In the genomic region with DNA sequence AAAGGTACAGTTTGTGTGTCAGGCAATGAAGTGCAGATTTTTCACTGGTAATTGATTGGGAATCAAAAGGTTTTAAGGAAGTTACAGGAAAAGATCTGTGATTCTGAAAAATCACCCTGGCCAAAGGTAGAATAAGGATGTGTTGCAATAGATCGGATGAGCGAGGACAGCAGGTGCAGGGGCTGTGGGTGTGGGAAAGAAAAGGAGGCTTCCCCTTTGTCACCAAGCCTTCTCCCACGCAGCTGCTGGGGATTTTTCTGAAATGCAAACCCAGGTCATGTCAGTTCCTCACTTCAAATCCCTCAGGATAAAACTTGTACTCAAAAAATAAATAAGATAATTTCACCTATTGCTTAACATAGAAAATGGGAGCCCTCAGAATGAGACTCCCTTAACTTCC, we compare ENCODE assay signal across 1 cellular context.
TF ChIP-seq lines count a peak whose summit lies in the region.

No MANE protein-coding gene starts in this region.

TF ChIP-seq in GM12878, 131 proteins besides CTCF, POLR2A, EP300 and RAD21 (continued from another document and continues in another):
- TF ChIP-seq, protein P1, sequence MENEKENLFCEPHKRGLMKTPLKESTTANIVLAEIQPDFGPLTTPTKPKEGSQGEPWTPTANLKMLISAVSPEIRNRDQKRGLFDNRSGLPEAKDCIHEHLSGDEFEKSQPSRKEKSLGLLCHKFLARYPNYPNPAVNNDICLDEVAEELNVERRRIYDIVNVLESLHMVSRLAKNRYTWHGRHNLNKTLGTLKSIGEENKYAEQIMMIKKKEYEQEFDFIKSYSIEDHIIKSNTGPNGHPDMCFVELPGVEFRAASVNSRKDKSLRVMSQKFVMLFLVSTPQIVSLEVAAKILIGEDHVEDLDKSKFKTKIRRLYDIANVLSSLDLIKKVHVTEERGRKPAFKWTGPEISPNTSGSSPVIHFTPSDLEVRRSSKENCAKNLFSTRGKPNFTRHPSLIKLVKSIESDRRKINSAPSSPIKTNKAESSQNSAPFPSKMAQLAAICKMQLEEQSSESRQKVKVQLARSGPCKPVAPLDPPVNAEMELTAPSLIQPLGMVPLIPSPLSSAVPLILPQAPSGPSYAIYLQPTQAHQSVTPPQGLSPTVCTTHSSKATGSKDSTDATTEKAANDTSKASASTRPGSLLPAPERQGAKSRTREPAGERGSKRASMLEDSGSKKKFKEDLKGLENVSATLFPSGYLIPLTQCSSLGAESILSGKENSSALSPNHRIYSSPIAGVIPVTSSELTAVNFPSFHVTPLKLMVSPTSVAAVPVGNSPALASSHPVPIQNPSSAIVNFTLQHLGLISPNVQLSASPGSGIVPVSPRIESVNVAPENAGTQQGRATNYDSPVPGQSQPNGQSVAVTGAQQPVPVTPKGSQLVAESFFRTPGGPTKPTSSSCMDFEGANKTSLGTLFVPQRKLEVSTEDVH (IDR thresholded peaks at IDR 0.05; ENCODE audit: low read depth, partially characterized antibody) = no peak
- TF ChIP-seq STAT1 (conservative IDR thresholded peaks at IDR 0.05) (no peak), HCFC1 (IDR thresholded peaks at IDR 0.05; ENCODE audit: low read length) (no peak), ETV6 (conservative IDR thresholded peaks at IDR 0.05 in 1 of 2, IDR thresholded peaks at IDR 0.05 in 1 of 2; ENCODE audit: borderline replicate concordance in 1 of 2, low read depth in 1 of 2) (no peak), MEF2B (IDR thresholded peaks at IDR 0.05; ENCODE audit: partially characterized antibody, poor library complexity, severe bottlenecking) (peak; percentile 63), RFX5 (IDR thresholded peaks at IDR 0.05; ENCODE audit: low read depth, low read length) (no peak), RAD51 (IDR thresholded peaks at IDR 0.05) (no peak), ZNF274 (IDR thresholded peaks at IDR 0.05; ENCODE audit: insufficient read depth, insufficient read length) (no peak), SPI1 (IDR thresholded peaks at IDR 0.05; ENCODE audit: borderline replicate concordance, insufficient read depth, low read depth, low read length) (peak; percentile 75), RB1 (IDR thresholded peaks at IDR 0.05; ENCODE audit: borderline replicate concordance) (no peak), ZBED1 (IDR thresholded peaks at IDR 0.05; ENCODE audit: borderline replicate concordance) (no peak), RUNX3 (IDR thresholded peaks at IDR 0.05; ENCODE audit: low read length) (peak; percentile 51), TAF1 (IDR thresholded peaks at IDR 0.05; ENCODE audit: borderline replicate concordance, low read depth, low read length) (no peak), TCF12 (IDR thresholded peaks at IDR 0.05; ENCODE audit: low read depth, low read length) (peak; percentile 92), RBBP5 (conservative IDR thresholded peaks at IDR 0.05) (no peak), NR2F1 (conservative IDR thresholded peaks at IDR 0.05) (0 out of 2 replicates have a peak, but pooled peaks have one; percentile 14), ZNF217 (IDR thresholded peaks at IDR 0.05) (no peak), DPF2 (IDR thresholded peaks at IDR 0.05) (no peak), NFYA (IDR thresholded peaks at IDR 0.05; ENCODE audit: borderline replicate concordance, low read depth, low read length) (no peak), ZNF687 (IDR thresholded peaks at IDR 0.05) (no peak), ZNF207 (IDR thresholded peaks at IDR 0.05; ENCODE audit: borderline replicate concordance) (no peak), KAT2A (conservative IDR thresholded peaks at IDR 0.05; ENCODE audit: control insufficient read depth, low read depth, low read length) (no peak), PAX8 (IDR thresholded peaks at IDR 0.05) (no peak), FOXK2 (IDR thresholded peaks at IDR 0.05) (no peak), SUZ12 (IDR thresholded peaks at IDR 0.05; ENCODE audit: unreplicated experiment) (no peak), SP1 (IDR thresholded peaks at IDR 0.05; ENCODE audit: low read depth, low read length) (no peak), MTA3 (IDR thresholded peaks at IDR 0.05; ENCODE audit: borderline replicate concordance, low read length) (no peak), LARP7 (IDR thresholded peaks at IDR 0.05) (no peak), BCL3 (IDR thresholded peaks at IDR 0.05; ENCODE audit: borderline replicate concordance, insufficient read depth, low read depth, low read length, poor library complexity, severe bottlenecking) (no peak), POLR2AphosphoS5 (IDR thresholded peaks at IDR 0.05; ENCODE audit: low read length) (no peak), STAT3 (IDR thresholded peaks at IDR 0.05; ENCODE audit: low read depth, low read length) (no peak), EZH2 (IDR thresholded peaks at IDR 0.05; ENCODE audit: borderline replicate concordance, control insufficient read depth, low read depth, low read length) (no peak), PAX5 (IDR thresholded peaks at IDR 0.05; ENCODE audit: borderline replicate concordance, low read depth, low read length) (no peak), CBX3 (IDR thresholded peaks at IDR 0.05; ENCODE audit: borderline replicate concordance, low read depth) (no peak), POLR2AphosphoS2 (IDR thresholded peaks at IDR 0.05; ENCODE audit: low read depth, low read length) (no peak), KLF5 (IDR thresholded peaks at IDR 0.05; ENCODE audit: partially characterized antibody) (no peak), ATF2 (IDR thresholded peaks at IDR 0.05; ENCODE audit: low read length) (peak; percentile 31; the same call in 1 of the 2 replicates), IRF3 (IDR thresholded peaks at IDR 0.05) (no peak), WRNIP1 (IDR thresholded peaks at IDR 0.05; ENCODE audit: borderline replicate concordance, low read depth, low read length) (no peak), SREBF1 (IDR thresholded peaks at IDR 0.05; ENCODE audit: low read length) (no peak), SREBF2 (IDR thresholded peaks at IDR 0.05; ENCODE audit: low read length) (no peak), FOXM1 (IDR thresholded peaks at IDR 0.05; ENCODE audit: low read depth, low read length) (no peak), GABPA (IDR thresholded peaks at IDR 0.05; ENCODE audit: low read depth) (no peak), YBX1 (IDR thresholded peaks at IDR 0.05) (no peak), IRF4 (IDR thresholded peaks at IDR 0.05; ENCODE audit: low read depth, low read length) (no peak), RCOR1 (conservative IDR thresholded peaks at IDR 0.05; ENCODE audit: low read depth, low read length) (no peak), EGR1 (IDR thresholded peaks at IDR 0.05; ENCODE audit: borderline replicate concordance in 1 of 2, low read depth in 2 of 2, low read length in 2 of 2) (peak in 1 of 2 experiments; percentile 80; a peak in 2 of 3 replicates), NFIC (IDR thresholded peaks at IDR 0.05; ENCODE audit: low read depth, low read length) (peak; percentile 54; the same call in 1 of the 2 replicates), POU2F2 (IDR thresholded peaks at IDR 0.05; ENCODE audit: borderline replicate concordance, low read depth, low read length) (no peak), CHD4 (IDR thresholded peaks at IDR 0.05) (no peak), EED (IDR thresholded peaks at IDR 0.05; ENCODE audit: low read depth) (peak; percentile 42; the same call in 1 of the 2 replicates), BHLHE40 (IDR thresholded peaks at IDR 0.05; ENCODE audit: borderline replicate concordance in 1 of 2, low read depth in 2 of 2, low read length in 1 of 2) (peak in 1 of 2 experiments; percentile 44; a peak in 1 of 4 replicates)
- TF ChIP-seq, protein P2, sequence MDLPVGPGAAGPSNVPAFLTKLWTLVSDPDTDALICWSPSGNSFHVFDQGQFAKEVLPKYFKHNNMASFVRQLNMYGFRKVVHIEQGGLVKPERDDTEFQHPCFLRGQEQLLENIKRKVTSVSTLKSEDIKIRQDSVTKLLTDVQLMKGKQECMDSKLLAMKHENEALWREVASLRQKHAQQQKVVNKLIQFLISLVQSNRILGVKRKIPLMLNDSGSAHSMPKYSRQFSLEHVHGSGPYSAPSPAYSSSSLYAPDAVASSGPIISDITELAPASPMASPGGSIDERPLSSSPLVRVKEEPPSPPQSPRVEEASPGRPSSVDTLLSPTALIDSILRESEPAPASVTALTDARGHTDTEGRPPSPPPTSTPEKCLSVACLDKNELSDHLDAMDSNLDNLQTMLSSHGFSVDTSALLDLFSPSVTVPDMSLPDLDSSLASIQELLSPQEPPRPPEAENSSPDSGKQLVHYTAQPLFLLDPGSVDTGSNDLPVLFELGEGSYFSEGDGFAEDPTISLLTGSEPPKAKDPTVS (IDR thresholded peaks at IDR 0.05; ENCODE audit: low read depth, low read length) = no peak
- TF ChIP-seq, protein P3, sequence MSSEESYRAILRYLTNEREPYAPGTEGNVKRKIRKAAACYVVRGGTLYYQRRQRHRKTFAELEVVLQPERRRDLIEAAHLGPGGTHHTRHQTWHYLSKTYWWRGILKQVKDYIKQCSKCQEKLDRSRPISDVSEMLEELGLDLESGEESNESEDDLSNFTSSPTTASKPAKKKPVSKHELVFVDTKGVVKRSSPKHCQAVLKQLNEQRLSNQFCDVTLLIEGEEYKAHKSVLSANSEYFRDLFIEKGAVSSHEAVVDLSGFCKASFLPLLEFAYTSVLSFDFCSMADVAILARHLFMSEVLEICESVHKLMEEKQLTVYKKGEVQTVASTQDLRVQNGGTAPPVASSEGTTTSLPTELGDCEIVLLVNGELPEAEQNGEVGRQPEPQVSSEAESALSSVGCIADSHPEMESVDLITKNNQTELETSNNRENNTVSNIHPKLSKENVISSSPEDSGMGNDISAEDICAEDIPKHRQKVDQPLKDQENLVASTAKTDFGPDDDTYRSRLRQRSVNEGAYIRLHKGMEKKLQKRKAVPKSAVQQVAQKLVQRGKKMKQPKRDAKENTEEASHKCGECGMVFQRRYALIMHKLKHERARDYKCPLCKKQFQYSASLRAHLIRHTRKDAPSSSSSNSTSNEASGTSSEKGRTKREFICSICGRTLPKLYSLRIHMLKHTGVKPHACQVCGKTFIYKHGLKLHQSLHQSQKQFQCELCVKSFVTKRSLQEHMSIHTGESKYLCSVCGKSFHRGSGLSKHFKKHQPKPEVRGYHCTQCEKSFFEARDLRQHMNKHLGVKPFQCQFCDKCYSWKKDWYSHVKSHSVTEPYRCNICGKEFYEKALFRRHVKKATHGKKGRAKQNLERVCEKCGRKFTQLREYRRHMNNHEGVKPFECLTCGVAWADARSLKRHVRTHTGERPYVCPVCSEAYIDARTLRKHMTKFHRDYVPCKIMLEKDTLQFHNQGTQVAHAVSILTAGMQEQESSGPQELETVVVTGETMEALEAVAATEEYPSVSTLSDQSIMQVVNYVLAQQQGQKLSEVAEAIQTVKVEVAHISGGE (CRISPR knock-in tag; IDR thresholded peaks at IDR 0.05) = no peak
- TF ChIP-seq, protein P4, sequence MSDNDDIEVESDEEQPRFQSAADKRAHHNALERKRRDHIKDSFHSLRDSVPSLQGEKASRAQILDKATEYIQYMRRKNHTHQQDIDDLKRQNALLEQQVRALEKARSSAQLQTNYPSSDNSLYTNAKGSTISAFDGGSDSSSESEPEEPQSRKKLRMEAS (IDR thresholded peaks at IDR 0.05; ENCODE audit: low read depth, low read length) = no peak
